ENCODE assay signal across 1 cellular context in genomic region chr14:33909380-33910084, GRCh38.
TF ChIP-seq lines count a peak whose summit lies in the region.

No MANE protein-coding gene starts in this region.

TF ChIP-seq in HepG2, 621 proteins besides CTCF, POLR2A, EP300 and RAD21 (continued from another document and continues in another):
- peak; percentile 66; the same call in 1 of the 2 replicates for TF ChIP-seq HMGXB3 (CRISPR knock-in tag; IDR thresholded peaks at IDR 0.05; ENCODE audit: borderline replicate concordance)
- TF ChIP-seq TFDP2 (CRISPR knock-in tag; IDR thresholded peaks at IDR 0.05), result no peak
- peak; percentile 93; the same call in 1 of the 2 replicates for TF ChIP-seq ZFP82 (CRISPR knock-in tag; IDR thresholded peaks at IDR 0.05; ENCODE audit: borderline replicate concordance)
- no peak for TF ChIP-seq SOX6 (IDR thresholded peaks at IDR 0.05)
- peak; percentile 94 for TF ChIP-seq SOX6 (CRISPR knock-in tag; IDR thresholded peaks at IDR 0.05)
- TF ChIP-seq TAF15 (IDR thresholded peaks at IDR 0.05; ENCODE audit: low read depth, low read length, poor library complexity, severe bottlenecking), result no peak
- 0 out of 2 replicates have a peak, but pooled peaks have one; percentile 24 for TF ChIP-seq TSC22D2 (CRISPR knock-in tag; IDR thresholded peaks at IDR 0.05; ENCODE audit: borderline replicate concordance)
- TF ChIP-seq ZZZ3 (CRISPR knock-in tag; IDR thresholded peaks at IDR 0.05; ENCODE audit: borderline replicate concordance), result no peak
- no peak for TF ChIP-seq ZNF572 (CRISPR knock-in tag; IDR thresholded peaks at IDR 0.05)
- no peak for TF ChIP-seq HIVEP1 (CRISPR knock-in tag; IDR thresholded peaks at IDR 0.05)
- TF ChIP-seq SSRP1 (CRISPR knock-in tag; IDR thresholded peaks at IDR 0.05), result no peak
- TF ChIP-seq JDP2 (CRISPR knock-in tag; IDR thresholded peaks at IDR 0.05; ENCODE audit: borderline replicate concordance), result no peak
- TF ChIP-seq ZNF75D (CRISPR knock-in tag; IDR thresholded peaks at IDR 0.05; ENCODE audit: borderline replicate concordance), result no peak
- peak; percentile 56; the same call in 1 of the 2 replicates for TF ChIP-seq ZBTB21 (CRISPR knock-in tag; IDR thresholded peaks at IDR 0.05)
- TF ChIP-seq ZBTB46 (CRISPR knock-in tag; IDR thresholded peaks at IDR 0.05; ENCODE audit: borderline replicate concordance), result no peak
- peak; percentile 71; the same call in 1 of the 2 replicates for TF ChIP-seq ZNF564 (CRISPR knock-in tag; IDR thresholded peaks at IDR 0.05)
- no peak for TF ChIP-seq SNRNP70 (IDR thresholded peaks at IDR 0.05; ENCODE audit: low read depth, low read length)
- no peak for TF ChIP-seq KLF11 (CRISPR knock-in tag; IDR thresholded peaks at IDR 0.05)
- TF ChIP-seq PATZ1 (CRISPR knock-in tag; IDR thresholded peaks at IDR 0.05), result no peak
- TF ChIP-seq KDM6A (CRISPR knock-in tag; IDR thresholded peaks at IDR 0.05; ENCODE audit: low read depth), result peak; percentile 85
- no peak for TF ChIP-seq MTF2 (CRISPR knock-in tag; IDR thresholded peaks at IDR 0.05; ENCODE audit: borderline replicate concordance)
- no peak for TF ChIP-seq KDM5A (IDR thresholded peaks at IDR 0.05; ENCODE audit: borderline replicate concordance, low read length)
- TF ChIP-seq ZNF333 (CRISPR knock-in tag; IDR thresholded peaks at IDR 0.05; ENCODE audit: borderline replicate concordance), result no peak
- TF ChIP-seq ARNT2 (CRISPR knock-in tag; IDR thresholded peaks at IDR 0.05; ENCODE audit: low read depth), result no peak
- no peak for TF ChIP-seq ZNF225 (CRISPR knock-in tag; IDR thresholded peaks at IDR 0.05)
- TF ChIP-seq ZBTB1 (CRISPR knock-in tag; IDR thresholded peaks at IDR 0.05; ENCODE audit: borderline replicate concordance), result no peak
- TF ChIP-seq ZNF362 (CRISPR knock-in tag; IDR thresholded peaks at IDR 0.05; ENCODE audit: borderline replicate concordance), result no peak
- TF ChIP-seq ZNF292 (CRISPR knock-in tag; IDR thresholded peaks at IDR 0.05; ENCODE audit: borderline replicate concordance, low read depth), result peak; percentile 70; the same call in 1 of the 2 replicates
- TF ChIP-seq TRIM22 (IDR thresholded peaks at IDR 0.05), result no peak
- TF ChIP-seq ZNF775 (CRISPR knock-in tag; IDR thresholded peaks at IDR 0.05; ENCODE audit: borderline replicate concordance), result no peak
- TF ChIP-seq MTF1 (CRISPR knock-in tag; IDR thresholded peaks at IDR 0.05), result no peak
- TF ChIP-seq ZNF318 (CRISPR knock-in tag; IDR thresholded peaks at IDR 0.05), result no peak
- peak; percentile 68; the same call in 1 of the 2 replicates for TF ChIP-seq ZNF710 (CRISPR knock-in tag; IDR thresholded peaks at IDR 0.05; ENCODE audit: borderline replicate concordance)
- peak; percentile 54; the same call in 1 of the 2 replicates for TF ChIP-seq ZBTB38 (CRISPR knock-in tag; IDR thresholded peaks at IDR 0.05)
- TF ChIP-seq ADNP (CRISPR knock-in tag; IDR thresholded peaks at IDR 0.05), result no peak
- TF ChIP-seq CREB1 (IDR thresholded peaks at IDR 0.05), result no peak
- TF ChIP-seq CREB1 (CRISPR knock-in tag; IDR thresholded peaks at IDR 0.05), result no peak
